Comparison of ENCODE assay signal across 1 cellular context in genomic region chr12:1501001-1501400, GRCh38.
TF ChIP-seq lines count a peak whose summit lies in the region.

No MANE protein-coding gene starts in this region.

TF ChIP-seq in K562, 482 proteins besides CTCF, POLR2A, EP300 and RAD21 (continued from another document):
- TF ChIP-seq RBFOX2 (IDR thresholded peaks at IDR 0.05; ENCODE audit: low read depth, low read length), result no peak
- no peak for TF ChIP-seq TRIM25 (IDR thresholded peaks at IDR 0.05; ENCODE audit: borderline replicate concordance)
